Comparison of ENCODE assay signal across 8 cellular contexts in genomic region chrX:41085883-41086626, GRCh38. TPM values are rescaled to one million over a fixed set of nuclear protein-coding genes. Genes with fewer than 3 reads are reported as not detected.
DNase-seq lines count a peak whose midpoint lies in the region; ATAC-seq and TF ChIP-seq lines count a peak whose summit lies in the region.

No MANE protein-coding gene starts in this region.

- H3K4me1 ChIP-seq in GM23338 (ENCODE audit: insufficient read depth) = peaks cover 9% of the 10 kb centered on the region

- H3K27ac Mint-ChIP-seq in GM23338 = peak overlapping the region; percentile 90
- peak overlapping the region; percentile 99 for H3K27ac Mint-ChIP-seq in stimulated activated effector memory CD8-positive, alpha-beta T cell treated with anti-CD3 and anti-CD28 coated beads, Interleukin-12 subunit alpha, Interleukin-12 subunit beta, amount 100 ng/mL, for 72 hours

- H3K4me3 Mint-ChIP-seq in GM23338 = peak overlapping the region; percentile 96
- H3K4me3 Mint-ChIP-seq in stimulated activated effector memory CD8-positive, alpha-beta T cell treated with anti-CD3 and anti-CD28 coated beads, Interleukin-12 subunit alpha, Interleukin-12 subunit beta, amount 100 ng/mL, for 72 hours = peak overlapping the region; percentile 82

- H3K4me3 ChIP-seq in GM23338 (peak overlapping the region; percentile 94), epithelial cell of esophagus (ENCODE audit: low read length) (peak overlapping the region; percentile 65)

- H3K4me1 Mint-ChIP-seq in GM23338 = peaks cover 24% of the 10 kb centered on the region; the same call in 2 of the 3 replicates
- peaks cover 17% of the 10 kb centered on the region for H3K4me1 Mint-ChIP-seq in stimulated activated effector memory CD8-positive, alpha-beta T cell treated with anti-CD3 and anti-CD28 coated beads, Interleukin-12 subunit alpha, Interleukin-12 subunit beta, amount 100 ng/mL, for 72 hours

- peaks cover 25% of the 10 kb centered on the region for H4K20me1 ChIP-seq in GM23338 (replicated peaks; ENCODE audit: insufficient read depth)

- DNase-seq in ELF-1 (ENCODE audit: low read depth, low spot score) (peak; percentile 81), GM23338 (ENCODE audit: low spot score) (peak; percentile 49), NCI-H2171 treated with DMSO at 0.1 percent for 48 hours (lab: John Stamatoyannopoulos, UW) (peak; percentile 53), epithelial cell of esophagus (ENCODE audit: low read depth) (peak; percentile 50), mucosa of gallbladder (ENCODE audit: low spot score) (peak; percentile 42)
- DNase-seq in activated CD8-positive, alpha-beta memory T cell treated with anti-CD3 and anti-CD28 coated beads, Interleukin-2, amount 50 U/mL, for 48 hours = peak; percentile 67
- peak; percentile 2 to 67 for DNase-seq in stimulated activated effector memory CD8-positive, alpha-beta T cell treated with anti-CD3 and anti-CD28 coated beads, Interleukin-12 subunit alpha, Interleukin-12 subunit beta, amount 100 ng/mL, for 72 hours (ENCODE audit: low spot score in 2 of 2)

- peaks cover 71% of the 10 kb centered on the region for H3K79me2 ChIP-seq in GM23338 (replicated peaks; ENCODE audit: insufficient read depth)

- no peaks in the 10 kb centered on the region for H3K9me2 ChIP-seq in GM23338 (ENCODE audit: insufficient read depth)

- H3K36me3 ChIP-seq in GM23338 (ENCODE audit: insufficient read depth) = peaks cover 7% of the 10 kb centered on the region; the same call in 1 of the 2 replicates

- peaks cover 2% of the 10 kb centered on the region for H3K27me3 Mint-ChIP-seq in GM23338 (ENCODE audit: insufficient read depth, low read depth, poor library complexity)

- H2AFZ ChIP-seq in GM23338 = no peak overlapping the region

- H3K4me2 ChIP-seq in GM23338 = peak overlapping the region; percentile 95

- no peaks in the 10 kb centered on the region for H3F3A ChIP-seq in GM23338 (replicated peaks; ENCODE audit: low read depth)

- ATAC-seq in GM23338 = peak; percentile 14
- ATAC-seq in stimulated activated effector memory CD8-positive, alpha-beta T cell treated with anti-CD3 and anti-CD28 coated beads, Interleukin-12 subunit alpha, Interleukin-12 subunit beta, amount 100 ng/mL, for 72 hours = peak; percentile 3
- no peak for ATAC-seq in HG02798 (IDR thresholded peaks at IDR 0.05; ENCODE audit: poor library complexity, unreplicated experiment)

- H3K9me3 Mint-ChIP-seq in GM23338 = no peaks in the 10 kb centered on the region
- no peaks in the 10 kb centered on the region for H3K9me3 Mint-ChIP-seq in stimulated activated effector memory CD8-positive, alpha-beta T cell treated with anti-CD3 and anti-CD28 coated beads, Interleukin-12 subunit alpha, Interleukin-12 subunit beta, amount 100 ng/mL, for 72 hours

- no peak for TF ChIP-seq CTCF in GM23338 (conservative IDR thresholded peaks at IDR 0.05; ENCODE audit: low read depth in 2 of 2)
- no peak for TF ChIP-seq CTCF in epithelial cell of esophagus (IDR thresholded peaks at IDR 0.05; ENCODE audit: insufficient read depth, low read depth, low read length, missing control alignments)

- peaks cover 42% of the 10 kb centered on the region for H3K36me3 Mint-ChIP-seq in GM23338 (ENCODE audit: low read depth)
- H3K36me3 Mint-ChIP-seq in stimulated activated effector memory CD8-positive, alpha-beta T cell treated with anti-CD3 and anti-CD28 coated beads, Interleukin-12 subunit alpha, Interleukin-12 subunit beta, amount 100 ng/mL, for 72 hours = peaks cover 36% of the 10 kb centered on the region

- H3K27ac ChIP-seq in GM23338 (ENCODE audit: low read depth) = peak overlapping the region; percentile 91

- H3K27me3 ChIP-seq in GM23338 (ENCODE audit: insufficient read depth) = no peaks in the 10 kb centered on the region

TF ChIP-seq in GM23338, 12 proteins besides CTCF, POLR2A, EP300 and RAD21 (continues in another document):
- TF ChIP-seq ETS1 (IDR thresholded peaks at IDR 0.05) = no peak
- no peak for TF ChIP-seq REST (IDR thresholded peaks at IDR 0.05; ENCODE audit: unreplicated experiment)
- no peak for TF ChIP-seq STAT1 (IDR thresholded peaks at IDR 0.05; ENCODE audit: unreplicated experiment)

RNA-seq across cellular contexts. Expression of gene USP9X, which starts 0.8 kb away (rescaled TPM):
- total RNA-seq in GM23338 (2014; rRNA removed; shearing (Covaris generic)) = 305 and 329 TPM in 2 replicates
- 48.7 and 62.2 TPM in 2 replicates for polyA plus RNA-seq in GM23338 (2016; fragmentation: Nextera tagmentation; extraction: Ambion mirVana)
- 90.5 TPM for total RNA-seq in mucosa of gallbladder
